34 cellular contexts compared by ENCODE assay signal in the genomic region with DNA sequence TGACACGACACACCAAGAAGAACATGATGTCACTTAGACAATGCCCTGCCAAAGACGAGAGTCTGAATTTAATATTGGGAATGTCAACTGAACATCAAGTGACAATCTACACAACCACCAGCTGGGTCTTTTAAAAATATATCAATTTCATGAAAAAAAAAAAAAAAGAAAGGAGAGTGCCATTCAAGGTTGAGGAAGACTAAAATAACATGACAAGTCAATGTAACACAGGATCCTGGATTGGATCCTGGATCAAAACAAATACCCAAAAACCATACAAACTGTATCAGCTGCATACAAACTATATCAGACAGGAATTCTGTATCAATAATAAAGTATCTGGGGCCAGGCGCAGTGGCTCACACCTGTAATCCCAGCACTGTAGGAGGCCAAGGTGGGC.
"Had no signal": no experiment of that assay in that cellular context is flagged by ENCODE, and none has a peak within 500 bp of the region (broad histone marks: within the 10 kb centered on the region; RNA-seq: fewer than 3 reads in every experiment).

No MANE protein-coding gene starts in this region.

- ATAC-seq: activated CD8-positive, alpha-beta T cell treated with anti-CD3 and anti-CD28 coated beads for 36 hours; activated T-cell treated with anti-CD3 and anti-CD28 coated beads, Interleukin-2, amount 50 U/mL, for 72 hours; activated T-helper 17 cell treated with anti-CD3 and anti-CD28 coated beads, Interleukin-2, amount 50 U/mL, for 72 hours; body of pancreas; PC-3; SK-N-SH treated with all-trans-retinoic acid at 6 μM for 48 hours; T-cell had no signal

- H3K4me3 Mint-ChIP-seq: activated B cell treated with CpG ODN at 0.5 μM for 24 hours; activated CD8-positive, alpha-beta T cell treated with anti-CD3 and anti-CD28 coated beads for 36 hours; activated naive CD4-positive, alpha-beta T cell treated with anti-CD3 and anti-CD28 coated beads, Interleukin-2, amount 50 U/mL, for 24 hours; activated naive CD8-positive, alpha-beta T cell treated with anti-CD3 and anti-CD28 coated beads, Interleukin-2, amount 10 ng/mL, durations not matched to agents 7 days and 5 days; activated T-cell treated with anti-CD3 and anti-CD28 coated beads, Interleukin-2, amount 50 U/mL, for 72 hours; activated T-helper 17 cell treated with anti-CD3 and anti-CD28 coated beads, Interleukin-2, amount 50 U/mL, for 72 hours; T-cell had no signal

- H3K4me2 ChIP-seq: KMS-11 had no signal

- H3K9ac ChIP-seq: KMS-11 had no signal

- DNase-seq: activated B cell treated with CpG ODN at 0.5 μM for 24 hours; activated CD4-positive, alpha-beta T cell treated with anti-CD3 and anti-CD28 coated beads for 48 hours; activated CD4-positive, alpha-beta T cell treated with anti-CD3 and anti-CD28 coated beads, Interleukin-2, amount 50 U/mL, for 4 hours; activated CD4-positive, CD25-positive, alpha-beta regulatory T cell treated with anti-CD3 and anti-CD28 coated beads, Interleukin-2, amount 50 U/mL, for 72 hours; activated CD8-positive, alpha-beta T cell treated with anti-CD3 and anti-CD28 coated beads for 36 hours; activated effector memory CD4-positive, alpha-beta T cell treated with anti-CD3 and anti-CD28 coated beads, Interleukin-2, amount 50 U/mL, for 16 hours; activated naive CD4-positive, alpha-beta T cell; activated naive CD8-positive, alpha-beta T cell treated with anti-CD3 and anti-CD28 coated beads, Interleukin-2, amount 10 ng/mL, durations not matched to agents 7 days and 5 days; activated T-cell treated with anti-CD3 and anti-CD28 coated beads, Interleukin-2, amount 50 U/mL, for 1 hour; activated T-cell treated with anti-CD3 and anti-CD28 coated beads, Interleukin-2, amount 50 U/mL, for 72 hours; adrenal gland; body of pancreas; MM.1S; MV-4-11; NCI-H1092; NCI-H1436 treated with DMSO at 0.1 percent for 48 hours; NCI-H1694 treated with DMSO at 0.1 percent for 48 hours; NCI-H2029; NCI-H345; NCI-H524 treated with DMSO at 0.1 percent for 48 hours; PC-3; Peyer's patch; RPMI8226; SIG-M5; T-cell; T-helper 2 cell; T-helper 9 cell had no signal

- H3K27me3 ChIP-seq: adrenal gland, body of pancreas, breast epithelium, Peyer's patch had no signal

- H3K27ac Mint-ChIP-seq: activated B cell treated with CpG ODN at 0.5 μM for 24 hours; activated CD8-positive, alpha-beta T cell treated with anti-CD3 and anti-CD28 coated beads for 36 hours; activated naive CD4-positive, alpha-beta T cell treated with anti-CD3 and anti-CD28 coated beads, Interleukin-2, amount 50 U/mL, for 24 hours; activated naive CD8-positive, alpha-beta T cell treated with anti-CD3 and anti-CD28 coated beads, Interleukin-2, amount 10 ng/mL, durations not matched to agents 7 days and 5 days; activated T-cell treated with anti-CD3 and anti-CD28 coated beads, Interleukin-2, amount 50 U/mL, for 72 hours; activated T-helper 17 cell treated with anti-CD3 and anti-CD28 coated beads, Interleukin-2, amount 50 U/mL, for 72 hours; T-cell had no signal

- H3K27me3 Mint-ChIP-seq: activated B cell treated with CpG ODN at 0.5 μM for 24 hours; activated CD8-positive, alpha-beta T cell treated with anti-CD3 and anti-CD28 coated beads for 36 hours; activated naive CD4-positive, alpha-beta T cell treated with anti-CD3 and anti-CD28 coated beads, Interleukin-2, amount 50 U/mL, for 24 hours; activated naive CD8-positive, alpha-beta T cell treated with anti-CD3 and anti-CD28 coated beads, Interleukin-2, amount 10 ng/mL, durations not matched to agents 7 days and 5 days; activated T-helper 17 cell treated with anti-CD3 and anti-CD28 coated beads, Interleukin-2, amount 50 U/mL, for 72 hours; T-cell had no signal

- H3K4me3 ChIP-seq: adrenal gland, body of pancreas, breast epithelium, Peyer's patch had no signal

- H3K27ac ChIP-seq: adrenal gland, body of pancreas, breast epithelium, KMS-11, Peyer's patch, VCaP had no signal

- H3K9me3 Mint-ChIP-seq: activated T-helper 17 cell treated with anti-CD3 and anti-CD28 coated beads, Interleukin-2, amount 50 U/mL, for 72 hours had no signal

- FAIRE-seq: astrocyte had no signal
